ENCODE assay signal across 8 cellular contexts in the genomic region with DNA sequence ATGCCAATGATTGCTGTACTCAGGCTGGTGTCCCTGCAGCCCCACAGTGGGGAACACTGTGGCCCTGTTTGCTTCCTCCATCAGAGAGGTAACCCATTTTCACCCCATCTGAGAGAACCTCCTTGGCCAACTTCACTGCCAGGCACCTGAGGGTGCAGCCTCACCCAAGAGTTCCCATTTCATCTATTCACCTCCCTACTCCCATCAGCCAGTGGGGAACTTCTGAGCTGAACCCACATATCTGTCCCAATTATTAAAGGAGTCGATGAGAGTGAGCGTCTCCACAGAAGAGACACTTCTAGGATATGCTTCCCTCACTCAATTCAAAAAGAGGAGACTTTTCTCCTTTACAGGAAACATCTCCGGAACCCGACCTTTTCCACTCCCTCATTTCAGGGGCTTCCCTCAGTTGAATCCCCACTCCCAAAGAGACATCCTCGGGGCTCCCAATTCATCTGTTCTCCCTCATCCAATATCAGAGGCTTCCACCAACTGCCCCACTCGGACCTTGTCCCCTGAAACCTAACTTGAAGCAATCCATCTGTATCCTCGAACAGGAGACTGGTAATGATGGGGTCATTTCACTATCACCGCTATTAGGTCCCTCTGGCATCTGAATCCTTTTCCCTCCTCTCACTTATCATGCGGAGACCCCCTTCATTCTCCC. TPM values are rescaled to one million over a fixed set of nuclear protein-coding genes. Genes with fewer than 3 reads are reported as not detected.
A peak's percentile ranks its signal among the peaks of the same experiment; 100 is the strongest.
DNase-seq lines count a peak whose midpoint lies in the region; ATAC-seq and TF ChIP-seq lines count a peak whose summit lies in the region.

No MANE protein-coding gene starts in this region.

- H3K27me3 Mint-ChIP-seq in T-cell: no peaks in the 10 kb centered on the region

- H3K4me3 ChIP-seq in GM06990 (replicated peaks; ENCODE audit: low read depth, low read length) (peak overlapping the region; percentile 78), fibroblast of pulmonary artery (replicated peaks; ENCODE audit: low read depth, low read length) (peak overlapping the region; percentile 84), rectal smooth muscle tissue (ENCODE audit: low read length) (peak overlapping the region; percentile 85)

- H3K36me3 ChIP-seq in GM06990 (ENCODE audit: control insufficient read depth, insufficient read depth, low read length): peaks cover 3% of the 10 kb centered on the region
- no peaks in the 10 kb centered on the region for H3K36me3 ChIP-seq in rectal smooth muscle tissue (ENCODE audit: control insufficient read depth, insufficient read depth, low read length)

- peak overlapping the region; percentile 93 to 97 for H3K27ac Mint-ChIP-seq in T-cell

- H3K9me3 Mint-ChIP-seq in T-cell: no peaks in the 10 kb centered on the region

- H3K27me3 ChIP-seq in GM06990 (replicated peaks; ENCODE audit: control insufficient read depth, insufficient read depth, low read length) (no peaks in the 10 kb centered on the region), rectal smooth muscle tissue (ENCODE audit: control insufficient read depth, insufficient read depth, low read length) (no peaks in the 10 kb centered on the region)

- peak overlapping the region; percentile 91 for H3K27ac ChIP-seq in rectal smooth muscle tissue (ENCODE audit: low read depth, low read length)

- POLR2A ChIA-PET in T-cell (lab: Charles Lee): interaction anchor here in 1 of 2 donors (0.7 kb wide), 1 partner anchor 43 kb away, joined by 3 read pairs; no protein-coding TSS in a partner anchor

- no peaks in the 10 kb centered on the region for H3K36me3 Mint-ChIP-seq in T-cell

- peaks cover 47% of the 10 kb centered on the region for H3K4me1 ChIP-seq in rectal smooth muscle tissue (ENCODE audit: control insufficient read depth, insufficient read depth, low read length)

- H3K4me1 Mint-ChIP-seq in T-cell: peaks cover 87 to 90% (median 89%) of the 10 kb centered on the region in 3 donors

- peak overlapping the region; percentile 84 for H3K9ac ChIP-seq in rectal smooth muscle tissue (ENCODE audit: low read length)

- H3K4me3 Mint-ChIP-seq in T-cell: peak overlapping the region; percentile 94 to 97 (median 96)

- no peak for DNase-seq in GM06990 (ENCODE audit: extremely low read depth, insufficient read length)
- DNase-seq in T-cell: no peak
- no peak for DNase-seq in fibroblast of pulmonary artery (ENCODE audit: low read depth)
- DNase-seq in GF-D8 (lab: John Stamatoyannopoulos, UW): no peak
- no peak for DNase-seq in stimulated activated CD4-positive, alpha-beta T cell treated with anti-CD3 and anti-CD28 coated beads, Interleukin-4, amount 100 ng/mL, for 4 hours
- DNase-seq in COLO668 (lab: John Stamatoyannopoulos, UW; ENCODE audit: unreplicated experiment): no peak

- CTCF ChIA-PET in T-cell (lab: Charles Lee): interaction anchor here in 1 of 2 donors (1.4 to 1.9 kb wide), 3 partner anchors 9 to 42 kb away, joined by 4 to 9 read pairs (median 6); partner anchors contain the start of gene PEDS1

- ATAC-seq in T-cell (replicated peaks in 1 of 4): no peak
- ATAC-seq in GM21367 (IDR thresholded peaks at IDR 0.05; ENCODE audit: unreplicated experiment): no peak

- no peak for TF ChIP-seq CTCF in GM06990 (IDR thresholded peaks at IDR 0.05; ENCODE audit: insufficient read depth, low read length, poor library complexity, severe bottlenecking)
- TF ChIP-seq CTCF in fibroblast of pulmonary artery (IDR thresholded peaks at IDR 0.05; ENCODE audit: low read length, missing control alignments): no peak

RNA-seq across cellular contexts. Expression of gene UBE2V1, which starts 1.0 kb away (rescaled TPM):
- 100 to 1,000 TPM; 107 to 194 (median 116) TPM for total RNA-seq in T-cell

RNA-seq across cellular contexts. Expression of gene PEDS1, which starts 41.6 kb away (rescaled TPM):
- total RNA-seq in T-cell: 10 to 100 TPM; 17.6 to 20.0 (median 18.3) TPM
